Comparison of ENCODE assay signal across 17 cellular contexts in the genomic region with DNA sequence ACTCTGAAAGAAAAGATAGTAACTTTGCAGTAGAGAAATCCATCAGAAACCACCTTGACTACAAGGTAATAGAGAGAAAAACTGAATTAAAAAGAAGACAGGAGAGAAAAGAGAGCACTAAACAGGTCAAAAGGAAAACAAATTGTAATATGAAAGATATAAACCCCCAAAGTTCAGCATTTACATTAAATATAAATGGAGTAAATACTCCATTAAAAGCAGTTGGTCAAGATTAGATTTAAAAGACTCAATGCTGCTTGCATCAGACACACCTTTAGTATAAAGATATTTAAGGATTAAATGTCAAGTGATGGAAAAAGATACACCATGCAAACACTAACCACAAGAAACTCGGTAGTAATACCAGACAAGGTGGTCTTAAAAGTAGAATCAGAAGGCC.
"Had no signal": no experiment of that assay in that cellular context is flagged by ENCODE, and none has a peak within 500 bp of the region (broad histone marks: within the 10 kb centered on the region; RNA-seq: fewer than 3 reads in every experiment).

No MANE protein-coding gene starts in this region.

- H3K4me2 ChIP-seq: SK-N-SH had no signal

- ATAC-seq: Panc1 had no signal

- H3K9me2 ChIP-seq: SK-N-SH had no signal

- H3K27ac ChIP-seq: RWPE1 had no signal

- DNase-seq: KBM-7, NCI-H1092 treated with DMSO at 0.1 percent for 48 hours, NCI-H1436, NCI-H187, NCI-H2029, NCI-H2081 treated with DMSO at 0.1 percent for 48 hours, NCI-H2171, NCI-H226, NCI-H446, NCI-H510A, NCI-H524 treated with DMSO at 0.1 percent for 48 hours, NCI-H69, NCI-H774, SHP77, SK-N-SH had no signal

- H3K9ac ChIP-seq: SK-N-SH had no signal
